In the genomic region with DNA sequence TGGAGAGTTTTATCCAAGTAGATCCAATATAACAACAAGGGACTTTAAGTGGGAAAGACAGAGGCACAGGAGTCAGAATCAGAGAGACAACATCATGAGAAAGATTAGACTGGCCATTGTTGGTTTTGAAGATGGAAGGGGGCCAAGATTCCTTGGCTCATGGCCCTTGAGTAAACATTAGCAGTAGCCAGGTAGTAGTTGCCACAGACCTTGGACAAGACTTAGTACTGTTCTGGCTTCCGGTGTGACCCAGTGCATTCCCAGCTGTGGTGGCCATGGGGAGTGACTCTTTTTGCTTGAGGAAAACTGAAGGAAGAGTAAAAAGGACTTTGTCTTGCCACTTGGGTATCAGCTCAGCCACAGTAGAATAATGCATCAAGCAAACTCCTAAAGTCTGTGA, we compare ENCODE assay signal across 22 cellular contexts.
"Had no signal": no experiment of that assay in that cellular context is flagged by ENCODE, and none has a peak within 500 bp of the region (broad histone marks: within the 10 kb centered on the region; RNA-seq: fewer than 3 reads in every experiment).

No MANE protein-coding gene starts in this region.

- H3K4me1 ChIP-seq: colonic mucosa, gastrocnemius medialis, left ventricle myocardium inferior, vagina had no signal

- H3K27ac ChIP-seq: cardiac muscle cell, colonic mucosa, gastrocnemius medialis, left ventricle myocardium inferior, neutrophil, skin epidermis, vagina had no signal

- DNase-seq: activated B cell treated with CpG ODN at 0.5 μM for 24 hours; activated CD4-positive, alpha-beta T cell treated with anti-CD3 and anti-CD28 coated beads, Interleukin-2, amount 50 U/mL, for 1 hour; activated CD8-positive, alpha-beta memory T cell treated with anti-CD3 and anti-CD28 coated beads, Interleukin-2, amount 10 ng/mL, durations not matched to agents 7 days and 5 days; activated CD8-positive, alpha-beta T cell treated with anti-CD3 and anti-CD28 coated beads, Interleukin-2, amount 10 ng/mL, durations not matched to agents 7 days and 5 days; activated T-cell treated with anti-CD3 and anti-CD28 coated beads, Interleukin-2, amount 50 U/mL, for 48 hours; anterior cingulate cortex; cerebellar nuclear complex; colonic mucosa; effector memory CD4-positive, alpha-beta T cell; gastrocnemius medialis; glutamatergic neuron; left ventricle myocardium inferior; naive B cell; nephron progenitor cell; stimulated activated CD4-positive, alpha-beta T cell treated with anti-CD3 and anti-CD28 coated beads, Interleukin-4, amount 100 ng/mL, for 24 hours; substantia nigra had no signal

- H3K4me3 ChIP-seq: cardiac muscle cell, colonic mucosa, gastrocnemius medialis, left ventricle myocardium inferior, skin epidermis, vagina had no signal

- ATAC-seq: activated CD8-positive, alpha-beta memory T cell treated with anti-CD3 and anti-CD28 coated beads, Interleukin-2, amount 10 ng/mL, durations not matched to agents 7 days and 5 days; activated CD8-positive, alpha-beta T cell treated with anti-CD3 and anti-CD28 coated beads, Interleukin-2, amount 10 ng/mL, durations not matched to agents 7 days and 5 days; gastrocnemius medialis; sciatic nerve; stimulated activated effector memory CD8-positive, alpha-beta T cell treated with anti-CD3 and anti-CD28 coated beads, Interleukin-12 subunit alpha, Interleukin-12 subunit beta, amount 100 ng/mL, for 72 hours had no signal

- H3K9me3 ChIP-seq: colonic mucosa, gastrocnemius medialis, neutrophil had no signal

- H3K36me3 ChIP-seq: cardiac muscle cell, colonic mucosa, gastrocnemius medialis, left ventricle myocardium inferior, neutrophil, vagina had no signal

- H3K27me3 ChIP-seq: cardiac muscle cell, colonic mucosa, gastrocnemius medialis, neutrophil, vagina had no signal
